Comparison of ENCODE assay signal across 26 cellular contexts in genomic region chr10:64316416-64316815, GRCh38.
"Had no signal": no experiment of that assay in that cellular context is flagged by ENCODE, and none has a peak within 500 bp of the region (broad histone marks: within the 10 kb centered on the region; RNA-seq: fewer than 3 reads in every experiment).

No MANE protein-coding gene starts in this region.

- DNase-seq: activated B cell treated with CpG ODN at 0.5 μM for 24 hours; activated CD4-positive, alpha-beta T cell treated with anti-CD3 and anti-CD28 coated beads for 48 hours; activated CD4-positive, alpha-beta T cell treated with anti-CD3 and anti-CD28 coated beads, Interleukin-2, amount 50 U/mL, for 1 hour; activated CD4-positive, alpha-beta T cell treated with anti-CD3 and anti-CD28 coated beads, Interleukin-2, amount 50 U/mL, for 48 hours; activated CD8-positive, alpha-beta memory T cell treated with anti-CD3 and anti-CD28 coated beads for 24 hours; activated CD8-positive, alpha-beta T cell treated with anti-CD3 and anti-CD28 coated beads for 36 hours; activated effector memory CD4-positive, alpha-beta T cell treated with Interleukin-2 at 50 U/mL for 16 hours; activated gamma-delta T cell treated with Interleukin-2 at 50 U/mL for 16 hours; activated naive CD4-positive, alpha-beta T cell treated with anti-CD3 and anti-CD28 coated beads, Interleukin-2, amount 50 U/mL, for 16 hours; activated naive CD4-positive, alpha-beta T cell treated with Interleukin-2 at 50 U/mL for 16 hours; activated T-cell treated with anti-CD3 and anti-CD28 coated beads, Interleukin-2, amount 50 U/mL, for 4 hours; amniotic stem cell; anterior cingulate cortex; brain microvascular endothelial cell; dorsolateral prefrontal cortex; effector memory CD4-positive, alpha-beta T cell; endodermal cell; foreskin fibroblast; T-helper 1 cell; T-helper 17 cell; T1000; WERI-Rb-1 had no signal

- FAIRE-seq: astrocyte, bronchial epithelial cell, frontal cortex had no signal

- H3K4me3 ChIP-seq: coronary artery, dorsolateral prefrontal cortex had no signal

- H3K27ac ChIP-seq: brain microvascular endothelial cell, coronary artery, dorsolateral prefrontal cortex, WERI-Rb-1 had no signal

- H3K36me3 ChIP-seq: brain microvascular endothelial cell, WERI-Rb-1 had no signal

- H3K27me3 ChIP-seq: brain microvascular endothelial cell, dorsolateral prefrontal cortex had no signal
